ENCODE assay signal across 17 cellular contexts in genomic region chr13:102978168-102978567, GRCh38.
DNase-seq lines count a peak whose midpoint lies in the region; ATAC-seq and TF ChIP-seq lines count a peak whose summit lies in the region.
"Had no signal": no experiment of that assay in that cellular context is flagged by ENCODE, and none has a peak within 500 bp of the region (broad histone marks: within the 10 kb centered on the region; RNA-seq: fewer than 3 reads in every experiment).

No MANE protein-coding gene starts in this region.

- H3K27me3 ChIP-seq in BJ (ENCODE audit: control insufficient read depth, insufficient read depth, low read length), result no peaks in the 10 kb centered on the region
- no peaks in the 10 kb centered on the region for H3K27me3 ChIP-seq in psoas muscle (ENCODE audit: insufficient read depth in 3 of 3, low read length in 2 of 3)

- DNase-seq in BJ (ENCODE audit: low read depth) (peak; percentile 30), M059J (ENCODE audit: low read depth) (peak; percentile 18), fibroblast of pulmonary artery (ENCODE audit: low read depth) (peak; percentile 36), psoas muscle (no peak), posterior vena cava (ENCODE audit: low spot score) (no peak), ureter (ENCODE audit: low spot score) (no peak)
- no peak for DNase-seq in activated naive CD4-positive, alpha-beta T cell treated with anti-CD3 and anti-CD28 coated beads, Interleukin-2, amount 10 ng/mL, durations not matched to agents 7 days and 5 days
- DNase-seq: activated CD4-positive, alpha-beta T cell treated with anti-CD3 and anti-CD28 coated beads, Interleukin-2, amount 10 ng/mL, durations not matched to agents 7 days and 5 days; AML-193; Calu3; central memory CD4-positive, alpha-beta T cell; NCI-H146; T1000 had no signal

- H3K27ac ChIP-seq in psoas muscle, result no peak overlapping the region

- POLR2A ChIA-PET in BJ (lab: Charles Lee), result no interaction called here

- TF ChIP-seq CTCF in BJ (IDR thresholded peaks at IDR 0.05; ENCODE audit: insufficient read depth, low read depth, low read length) (no peak), fibroblast of pulmonary artery (IDR thresholded peaks at IDR 0.05; ENCODE audit: low read length, missing control alignments) (no peak), psoas muscle (IDR thresholded peaks at IDR 0.05) (no peak)

- ATAC-seq in psoas muscle (no peak), HG03571 (IDR thresholded peaks at IDR 0.05; ENCODE audit: unreplicated experiment) (no peak)
- ATAC-seq: activated naive CD4-positive, alpha-beta T cell treated with anti-CD3 and anti-CD28 coated beads, Interleukin-2, amount 50 U/mL, for 72 hours; stimulated activated memory B cell treated with anti-CD40 and anti-IgM and Interleukin-4, amounts not matched to agents 10 μg/mL and 1 μg/mL and 100 μg/mL, for 72 hours had no signal

- H3K4me1 Mint-ChIP-seq in activated naive CD4-positive, alpha-beta T cell treated with anti-CD3 and anti-CD28 coated beads, Interleukin-2, amount 10 ng/mL, durations not matched to agents 7 days and 5 days, result no peaks in the 10 kb centered on the region
- H3K4me1 Mint-ChIP-seq: activated CD4-positive, alpha-beta T cell treated with anti-CD3 and anti-CD28 coated beads, Interleukin-2, amount 10 ng/mL, durations not matched to agents 7 days and 5 days; stimulated activated memory B cell treated with anti-CD40 and anti-IgM and Interleukin-4, amounts not matched to agents 10 μg/mL and 1 μg/mL and 100 μg/mL, for 72 hours had no signal

- H3K27ac Mint-ChIP-seq in activated naive CD4-positive, alpha-beta T cell treated with anti-CD3 and anti-CD28 coated beads, Interleukin-2, amount 10 ng/mL, durations not matched to agents 7 days and 5 days, result no peak overlapping the region
- H3K27ac Mint-ChIP-seq: activated CD4-positive, alpha-beta T cell treated with anti-CD3 and anti-CD28 coated beads, Interleukin-2, amount 10 ng/mL, durations not matched to agents 7 days and 5 days; activated naive CD4-positive, alpha-beta T cell treated with anti-CD3 and anti-CD28 coated beads, Interleukin-2, amount 50 U/mL, for 72 hours; stimulated activated memory B cell treated with anti-CD40 and anti-IgM and Interleukin-4, amounts not matched to agents 10 μg/mL and 1 μg/mL and 100 μg/mL, for 72 hours had no signal

- H3K36me3 ChIP-seq in BJ (ENCODE audit: control insufficient read depth, insufficient read depth, low read length), result no peaks in the 10 kb centered on the region
- H3K36me3 ChIP-seq in psoas muscle (ENCODE audit: insufficient read depth in 1 of 2, low read depth in 1 of 2), result no peaks in the 10 kb centered on the region

- H3K4me1 ChIP-seq in psoas muscle, result no peaks in the 10 kb centered on the region

- H3K4me3 Mint-ChIP-seq in activated naive CD4-positive, alpha-beta T cell treated with anti-CD3 and anti-CD28 coated beads, Interleukin-2, amount 10 ng/mL, durations not matched to agents 7 days and 5 days, result no peak overlapping the region
- H3K4me3 Mint-ChIP-seq: activated CD4-positive, alpha-beta T cell treated with anti-CD3 and anti-CD28 coated beads, Interleukin-2, amount 10 ng/mL, durations not matched to agents 7 days and 5 days; stimulated activated memory B cell treated with anti-CD40 and anti-IgM and Interleukin-4, amounts not matched to agents 10 μg/mL and 1 μg/mL and 100 μg/mL, for 72 hours had no signal

- CTCF ChIA-PET in BJ (lab: Yijun Ruan, JAX), result no interaction called here
- CTCF ChIA-PET in activated naive CD4-positive, alpha-beta T cell treated with anti-CD3 and anti-CD28 coated beads, Interleukin-2, amount 10 ng/mL, durations not matched to agents 7 days and 5 days (lab: Charles Lee), result no interaction called here

- no peaks in the 10 kb centered on the region for H3K9me3 ChIP-seq in psoas muscle

- H3K4me3 ChIP-seq in BJ (ENCODE audit: low read depth, low read length), result peak overlapping the region; percentile 23
- H3K4me3 ChIP-seq in fibroblast of pulmonary artery (replicated peaks; ENCODE audit: low read depth, low read length), result peak overlapping the region; percentile 48
- peak overlapping the region; percentile 30 for H3K4me3 ChIP-seq in psoas muscle
- H3K4me3 ChIP-seq: smooth muscle cell had no signal

- 20 to 32% (median 28%) methylated on average over 4 of the region's 4 CpGs for WGBS in psoas muscle, 3 donors

- no peaks in the 10 kb centered on the region for H3K27me3 Mint-ChIP-seq in activated naive CD4-positive, alpha-beta T cell treated with anti-CD3 and anti-CD28 coated beads, Interleukin-2, amount 10 ng/mL, durations not matched to agents 7 days and 5 days
- H3K27me3 Mint-ChIP-seq: stimulated activated memory B cell treated with anti-CD40 and anti-IgM and Interleukin-4, amounts not matched to agents 10 μg/mL and 1 μg/mL and 100 μg/mL, for 72 hours had no signal

- H3K36me3 Mint-ChIP-seq in activated naive CD4-positive, alpha-beta T cell treated with anti-CD3 and anti-CD28 coated beads, Interleukin-2, amount 10 ng/mL, durations not matched to agents 7 days and 5 days, result no peaks in the 10 kb centered on the region
- H3K36me3 Mint-ChIP-seq: activated naive CD4-positive, alpha-beta T cell treated with anti-CD3 and anti-CD28 coated beads, Interleukin-2, amount 50 U/mL, for 72 hours; stimulated activated memory B cell treated with anti-CD40 and anti-IgM and Interleukin-4, amounts not matched to agents 10 μg/mL and 1 μg/mL and 100 μg/mL, for 72 hours had no signal

- intact Hi-C loops in psoas muscle (cut with DNase I) (no loop called here), posterior vena cava (cut with DNase I) (no loop called here)

- H3K9me3 Mint-ChIP-seq in activated naive CD4-positive, alpha-beta T cell treated with anti-CD3 and anti-CD28 coated beads, Interleukin-2, amount 10 ng/mL, durations not matched to agents 7 days and 5 days, result no peaks in the 10 kb centered on the region
- H3K9me3 Mint-ChIP-seq: activated CD4-positive, alpha-beta T cell treated with anti-CD3 and anti-CD28 coated beads, Interleukin-2, amount 10 ng/mL, durations not matched to agents 7 days and 5 days; activated naive CD4-positive, alpha-beta T cell treated with anti-CD3 and anti-CD28 coated beads, Interleukin-2, amount 50 U/mL, for 72 hours; stimulated activated memory B cell treated with anti-CD40 and anti-IgM and Interleukin-4, amounts not matched to agents 10 μg/mL and 1 μg/mL and 100 μg/mL, for 72 hours had no signal

Comparison
In these comparisons a context has a peak if more than half of its experiments do, and no peak if none do; other contexts are left out.
1. DNase-seq: peak in BJ (single experiment), M059J (single experiment) and fibroblast of pulmonary artery (single experiment); none in psoas muscle (0 of 2), posterior vena cava (single experiment), activated naive CD4-positive, alpha-beta T cell treated with anti-CD3 and anti-CD28 coated beads, Interleukin-2, amount 10 ng/mL, durations not matched to agents 7 days and 5 days (single experiment) and ureter (single experiment).
2. Peak in every context shown above with its lines, with median percentiles within 50 percentile points of each other: H3K4me3 ChIP-seq.